In the genomic region with DNA sequence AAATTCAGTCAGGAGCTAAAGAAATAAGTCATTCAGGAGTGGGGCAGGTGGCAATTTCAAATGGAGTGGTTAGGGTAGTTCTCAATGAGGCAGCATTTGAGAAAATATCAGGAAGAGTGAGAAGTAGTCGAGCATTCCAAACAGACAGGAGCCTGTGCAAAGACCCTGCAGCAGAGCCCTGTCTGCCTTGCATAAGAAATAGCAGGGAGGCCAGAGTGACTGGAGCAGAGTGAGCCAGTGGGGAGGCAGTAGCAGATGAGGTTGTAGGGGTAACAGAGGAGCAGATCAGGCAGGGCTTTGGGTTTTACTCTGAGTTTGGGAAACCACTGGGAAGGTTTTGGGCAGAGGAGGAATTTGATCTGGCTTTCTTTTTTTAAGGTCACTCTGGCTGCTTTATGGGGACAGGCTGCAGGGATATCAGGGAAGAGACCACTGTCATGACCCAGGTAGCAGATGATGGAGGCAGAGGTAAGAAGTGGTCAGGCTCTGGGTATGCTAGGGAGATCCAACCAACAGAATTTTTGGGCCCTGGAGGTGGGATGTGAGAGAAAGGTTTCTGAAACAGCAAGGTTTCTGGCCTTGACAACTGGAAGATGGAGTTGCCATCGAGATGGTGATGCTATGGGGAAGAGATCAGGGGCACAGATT, we compare ENCODE assay signal across 12 cellular contexts. TPM values are rescaled to one million over a fixed set of nuclear protein-coding genes. Genes with fewer than 3 reads are reported as not detected.
A peak's percentile ranks its signal among the peaks of the same experiment; 100 is the strongest.
DNase-seq lines count a peak whose midpoint lies in the region; ATAC-seq, FAIRE-seq and TF ChIP-seq lines count a peak whose summit lies in the region.
"Had no signal": no experiment of that assay in that cellular context is flagged by ENCODE, and none has a peak within 500 bp of the region (broad histone marks: within the 10 kb centered on the region; RNA-seq: fewer than 3 reads in every experiment).

No MANE protein-coding gene starts in this region.

- no peak overlapping the region for H2BK12ac ChIP-seq in H9 (ENCODE audit: insufficient read length, low read depth, low read length)

- CTCF ChIA-PET in CD8-positive, alpha-beta memory T cell (lab: Charles Lee), result interaction anchor here (1.3 to 1.4 kb wide), 2 partner anchors 82 to 175 kb away, joined by 3 read pairs; partner anchors contain the start of gene STK17A

- H3K27ac ChIP-seq in CD8-positive, alpha-beta memory T cell (ENCODE audit: low read depth, low read length), result peak overlapping the region; percentile 51
- no peak overlapping the region for H3K27ac ChIP-seq in H9 (ENCODE audit: insufficient read length, low read depth, low read length)
- H3K27ac ChIP-seq in astrocyte (ENCODE audit: low read depth, low read length), result no peak overlapping the region
- H3K27ac ChIP-seq in stomach, result no peak overlapping the region
- H3K27ac ChIP-seq in gastroesophageal sphincter, result no peak overlapping the region

- intact Hi-C loops in stomach (cut with DNase I; ENCODE audit: low total_unique reads), result loop anchor here (10.0 kb wide), 1 partner anchor 68 kb away; no protein-coding TSS in a partner anchor

- H4K8ac ChIP-seq in H9 (replicated peaks; ENCODE audit: insufficient read length, low read depth, low read length), result no peak overlapping the region

- H3K4me3 Mint-ChIP-seq in CD8-positive, alpha-beta memory T cell, result peak overlapping the region; percentile 70 to 92 (median 81)
- H3K4me3 Mint-ChIP-seq in H9 (peak overlapping the region; percentile 75 to 85), astrocyte (ENCODE audit: unreplicated experiment) (peak overlapping the region; percentile 83)
- peak overlapping the region; percentile 61 to 94 (median 82) for H3K4me3 Mint-ChIP-seq in naive thymus-derived CD8-positive, alpha-beta T cell

- ATAC-seq in naive thymus-derived CD8-positive, alpha-beta T cell, result no peak
- ATAC-seq in HG02840 (IDR thresholded peaks at IDR 0.05; ENCODE audit: low FRiP score, unreplicated experiment) (no peak), gastroesophageal sphincter (no peak)

- H3K27ac Mint-ChIP-seq in CD8-positive, alpha-beta memory T cell, result peak overlapping the region in 5 of 8 donors; percentile 52 to 90 (median 83)
- H3K27ac Mint-ChIP-seq in H9 (no peak overlapping the region), astrocyte (ENCODE audit: unreplicated experiment) (peak overlapping the region; percentile 75)
- peak overlapping the region in 9 of 10 donors; percentile 3 to 93 (median 71) for H3K27ac Mint-ChIP-seq in naive thymus-derived CD8-positive, alpha-beta T cell

- no peak overlapping the region for H2BK120ac ChIP-seq in H9 (ENCODE audit: low read depth, low read length, poor library complexity, severe bottlenecking)

- H3K79me2 ChIP-seq in H9 (ENCODE audit: insufficient read depth, low read length) (no peaks in the 10 kb centered on the region), astrocyte (ENCODE audit: insufficient read depth, low read length) (peaks cover 5% of the 10 kb centered on the region)

- TF ChIP-seq EP300 in stomach (IDR thresholded peaks at IDR 0.05), result no peak
- TF ChIP-seq EP300 in gastroesophageal sphincter (IDR thresholded peaks at IDR 0.05), result no peak

- H3K27me3 Mint-ChIP-seq in CD8-positive, alpha-beta memory T cell, result peaks cover 2 to 8% of the 10 kb centered on the region in 2 donors
- H3K27me3 Mint-ChIP-seq in H9 (ENCODE audit: low read depth) (peaks cover 36% of the 10 kb centered on the region), astrocyte (ENCODE audit: low read depth, unreplicated experiment) (no peaks in the 10 kb centered on the region)
- peaks cover 0 to 4% (median 0%) of the 10 kb centered on the region in 5 donors for H3K27me3 Mint-ChIP-seq in naive thymus-derived CD8-positive, alpha-beta T cell

- H3K4me2 ChIP-seq in H9 (ENCODE audit: insufficient read depth, insufficient read length, low read length), result peak overlapping the region; percentile 76
- H3K4me2 ChIP-seq in astrocyte (ENCODE audit: low read length), result no peak overlapping the region

- H3K27me3 ChIP-seq in CD8-positive, alpha-beta memory T cell (ENCODE audit: insufficient read depth, low read length, poor library complexity, severe bottlenecking), result no peaks in the 10 kb centered on the region
- H3K27me3 ChIP-seq in H9 (ENCODE audit: insufficient read depth, low read length), result peaks cover 5% of the 10 kb centered on the region; the same call in 1 of the 2 replicates
- H3K27me3 ChIP-seq in astrocyte (ENCODE audit: insufficient read depth, low read length), result no peaks in the 10 kb centered on the region
- no peaks in the 10 kb centered on the region for H3K27me3 ChIP-seq in stomach
- no peaks in the 10 kb centered on the region for H3K27me3 ChIP-seq in gastroesophageal sphincter
- H3K27me3 ChIP-seq: esophagus squamous epithelium, sigmoid colon, tibial artery had no signal

- H3T11ph ChIP-seq in H9 (ENCODE audit: low read length), result no peak overlapping the region

- H3K23me2 ChIP-seq in H9 (ENCODE audit: insufficient read length, low read depth, low read length, poor library complexity, severe bottlenecking), result peaks cover 7% of the 10 kb centered on the region

- TF ChIP-seq CTCF in H9 (conservative IDR thresholded peaks at IDR 0.05), result no peak
- no peak for TF ChIP-seq CTCF in astrocyte (IDR thresholded peaks at IDR 0.05; ENCODE audit: insufficient read depth, low read depth, low read length)
- no peak for TF ChIP-seq CTCF in stomach (IDR thresholded peaks at IDR 0.05)
- no peak for TF ChIP-seq CTCF in gastroesophageal sphincter (IDR thresholded peaks at IDR 0.05)

- H3K36me3 ChIP-seq in CD8-positive, alpha-beta memory T cell (ENCODE audit: insufficient read depth, low read length), result no peaks in the 10 kb centered on the region
- no peaks in the 10 kb centered on the region for H3K36me3 ChIP-seq in astrocyte (ENCODE audit: insufficient read depth, low read length)
- H3K36me3 ChIP-seq in stomach, result no peaks in the 10 kb centered on the region
- H3K36me3 ChIP-seq in gastroesophageal sphincter, result no peaks in the 10 kb centered on the region
- H3K36me3 ChIP-seq: esophagus squamous epithelium, sigmoid colon, tibial artery had no signal

- H2BK15ac ChIP-seq in H9 (ENCODE audit: low read depth, low read length), result no peak overlapping the region

- H4K20me1 ChIP-seq in H9 (ENCODE audit: control insufficient read depth, insufficient read depth, insufficient read length), result no peaks in the 10 kb centered on the region
- H4K20me1 ChIP-seq in astrocyte (ENCODE audit: insufficient read depth, low read length), result peaks cover 5% of the 10 kb centered on the region

- H2AK5ac ChIP-seq in H9 (ENCODE audit: insufficient read length, low read length), result no peak overlapping the region

- H3K18ac ChIP-seq in H9 (ENCODE audit: insufficient read length, low read depth, low read length), result no peak overlapping the region

- no peak overlapping the region for H3K56ac ChIP-seq in H9 (ENCODE audit: insufficient read length, low read depth, low read length)

- H3K9me3 ChIP-seq in CD8-positive, alpha-beta memory T cell (ENCODE audit: low read length), result no peaks in the 10 kb centered on the region
- H3K9me3 ChIP-seq in H9 (ENCODE audit: control insufficient read depth, low read depth, low read length) (no peaks in the 10 kb centered on the region), astrocyte (ENCODE audit: insufficient read depth, low read depth, low read length) (no peaks in the 10 kb centered on the region), stomach (no peaks in the 10 kb centered on the region), gastroesophageal sphincter (no peaks in the 10 kb centered on the region)
- H3K9me3 ChIP-seq: esophagus squamous epithelium, sigmoid colon, tibial artery had no signal

- no peak overlapping the region for H3K14ac ChIP-seq in H9 (ENCODE audit: insufficient read depth, low read length)

- H3K79me1 ChIP-seq in H9 (ENCODE audit: insufficient read depth, low read depth, low read length, poor library complexity, severe bottlenecking), result no peaks in the 10 kb centered on the region

- H4K91ac ChIP-seq in H9 (ENCODE audit: insufficient read length, low read depth, low read length), result no peak overlapping the region

- no peak overlapping the region for H3K4ac ChIP-seq in H9 (ENCODE audit: low read depth, low read length)

- H4K5ac ChIP-seq in H9 (ENCODE audit: insufficient read length, low read depth, low read length), result no peak overlapping the region

- WGBS in H9 (ENCODE audit: extremely low coverage, insufficient read length, low lambda C conversion rate), result no CpG with 5 or more reads among the region's 2 CpGs
- 75 to 89% (median 80%) methylated on average over 2 of the region's 2 CpGs for WGBS in stomach, 5 donors
- WGBS in gastroesophageal sphincter (ENCODE audit: low coverage in 1 of 2), 2 donors, result 90 to 93% methylated on average over 2 of the region's 2 CpGs

- H2AFZ ChIP-seq in H9 (ENCODE audit: low read length), result no peak overlapping the region
- H2AFZ ChIP-seq in astrocyte (ENCODE audit: low read depth, low read length), result no peak overlapping the region

- H3K4me1 ChIP-seq in CD8-positive, alpha-beta memory T cell (ENCODE audit: insufficient read depth, low read length), result peaks cover 11% of the 10 kb centered on the region
- peaks cover 2% of the 10 kb centered on the region; the same call in 1 of the 2 replicates for H3K4me1 ChIP-seq in H9 (ENCODE audit: insufficient read depth, low read length)
- peaks cover 13% of the 10 kb centered on the region for H3K4me1 ChIP-seq in astrocyte (ENCODE audit: insufficient read depth, low read length)
- H3K4me1 ChIP-seq in stomach, result peaks cover 5 to 27% (median 16%) of the 10 kb centered on the region in 4 donors
- peaks cover 0 to 39% (median 6%) of the 10 kb centered on the region in 3 donors for H3K4me1 ChIP-seq in gastroesophageal sphincter

- no peaks in the 10 kb centered on the region for H3K9me3 Mint-ChIP-seq in CD8-positive, alpha-beta memory T cell
- no peaks in the 10 kb centered on the region for H3K9me3 Mint-ChIP-seq in H9
- H3K9me3 Mint-ChIP-seq in astrocyte (ENCODE audit: unreplicated experiment), result peaks cover 2% of the 10 kb centered on the region
- no peaks in the 10 kb centered on the region for H3K9me3 Mint-ChIP-seq in naive thymus-derived CD8-positive, alpha-beta T cell

- H3K4me1 Mint-ChIP-seq in CD8-positive, alpha-beta memory T cell, result peaks cover 23 to 39% (median 30%) of the 10 kb centered on the region in 3 donors
- H3K4me1 Mint-ChIP-seq in H9, result peaks cover 17 to 20% of the 10 kb centered on the region in 2 experiments
- H3K4me1 Mint-ChIP-seq in astrocyte (ENCODE audit: low read depth, unreplicated experiment), result peaks cover 25% of the 10 kb centered on the region
- H3K4me1 Mint-ChIP-seq in naive thymus-derived CD8-positive, alpha-beta T cell, result peaks cover 12 to 31% (median 26%) of the 10 kb centered on the region in 4 donors

- POLR2A ChIA-PET in CD8-positive, alpha-beta memory T cell (lab: Charles Lee), result interaction anchor here (0.6 to 2.0 kb wide), 2 partner anchors 27 to 93 kb away, joined by 3 to 11 read pairs; partner anchors contain the start of gene COA1
- POLR2A ChIA-PET in naive thymus-derived CD8-positive, alpha-beta T cell (lab: Charles Lee), result no interaction called here

- no peak for FAIRE-seq in astrocyte (lab: Jason Lieb, UNC)
- FAIRE-seq: bronchial epithelial cell had no signal

- no peak overlapping the region for H3K23ac ChIP-seq in H9 (ENCODE audit: insufficient read length, low read depth, low read length)

- no peak overlapping the region for H2BK5ac ChIP-seq in H9 (ENCODE audit: insufficient read length, low read length)

- no peak overlapping the region for H3K9ac ChIP-seq in H9 (ENCODE audit: extremely low read depth, insufficient read length, low read length)
- no peak overlapping the region for H3K9ac ChIP-seq in astrocyte (ENCODE audit: low read length)

- no peak overlapping the region for H3K4me3 ChIP-seq in CD8-positive, alpha-beta memory T cell (ENCODE audit: low read length)
- H3K4me3 ChIP-seq in astrocyte (ENCODE audit: insufficient read depth, low read depth, low read length) (no peak overlapping the region), stomach (no peak overlapping the region), gastroesophageal sphincter (no peak overlapping the region)

- no peak for TF ChIP-seq POLR2A in stomach (IDR thresholded peaks at IDR 0.05)
- no peak for TF ChIP-seq POLR2A in gastroesophageal sphincter (IDR thresholded peaks at IDR 0.05)

- H3K36me3 Mint-ChIP-seq in CD8-positive, alpha-beta memory T cell, result peaks cover 0 to 3% (median 0%) of the 10 kb centered on the region in 3 donors
- no peaks in the 10 kb centered on the region for H3K36me3 Mint-ChIP-seq in H9 (ENCODE audit: insufficient read depth in 1 of 3, low read depth in 3 of 3)
- H3K36me3 Mint-ChIP-seq in astrocyte (ENCODE audit: low read depth, unreplicated experiment), result peaks cover 1% of the 10 kb centered on the region
- H3K36me3 Mint-ChIP-seq in naive thymus-derived CD8-positive, alpha-beta T cell, result no peaks in the 10 kb centered on the region

- no peak for DNase-seq in CD8-positive, alpha-beta memory T cell
- no peak for DNase-seq in H9
- no peak for DNase-seq in astrocyte (ENCODE audit: low read depth)
- no peak for DNase-seq in naive thymus-derived CD8-positive, alpha-beta T cell
- DNase-seq in stomach, result no peak
- DNase-seq: esophagus squamous epithelium, NCI-H2227 treated with DMSO at 0.1 percent for 48 hours, sigmoid colon, tibial artery had no signal

- H2BK20ac ChIP-seq in H9 (ENCODE audit: low read depth, low read length, poor library complexity, severe bottlenecking), result no peak overlapping the region

RNA-seq across cellular contexts. Expression of gene BLVRA, which starts 1.3 kb away (rescaled TPM):
- total RNA-seq in CD8-positive, alpha-beta memory T cell, result 10 to 100 TPM; 26.8 to 30.1 TPM
- polyA plus RNA-seq in CD8-positive, alpha-beta memory T cell, result 52.6 TPM
- total RNA-seq in H9 (2021) (37.6 and 40.7 TPM in 2 replicates), astrocyte (48.9 and 55.7 TPM in 2 replicates), stomach (10 to 100 TPM; 15.2 to 52.7 (median 33.5) TPM), gastroesophageal sphincter (100 to 1,000 TPM in 2 of 4 donors, 10 to 100 TPM in 2; 65.6 to 113 (median 92.6) TPM)
- 10 to 100 TPM in 1 of 2 experiments, 1 to 10 TPM in 1; 9.6 to 13.5 TPM for total RNA-seq in naive thymus-derived CD8-positive, alpha-beta T cell
- polyA plus RNA-seq in naive thymus-derived CD8-positive, alpha-beta T cell, result 10 to 100 TPM; 17.8 to 33.8 (median 20.2) TPM
- 10 to 100 TPM; 44.6 to 67.1 (median 48.3) TPM for polyA plus RNA-seq in stomach

RNA-seq across cellular contexts. Expression of gene COA1, which starts 27.9 kb away (rescaled TPM):
- total RNA-seq in CD8-positive, alpha-beta memory T cell, result 10 to 100 TPM; 75.9 to 81.6 TPM
- 68.9 TPM for polyA plus RNA-seq in CD8-positive, alpha-beta memory T cell
- total RNA-seq in H9 (2021) (132 and 138 TPM in 2 replicates), astrocyte (47.0 and 50.1 TPM in 2 replicates), stomach (100 to 1,000 TPM in 1 of 5 donors, 10 to 100 TPM in 4; 13.9 to 184 (median 95.3) TPM), gastroesophageal sphincter (10 to 100 TPM; 20.6 to 48.9 (median 33.2) TPM)
- total RNA-seq in naive thymus-derived CD8-positive, alpha-beta T cell, result 100 to 1,000 TPM; 215 to 219 TPM
- polyA plus RNA-seq in naive thymus-derived CD8-positive, alpha-beta T cell, result 100 to 1,000 TPM; 102 to 121 (median 104) TPM
- 10 to 100 TPM; 44.7 to 55.1 (median 46.6) TPM for polyA plus RNA-seq in stomach

Comparison
In these comparisons a context has a peak if more than half of its experiments do, and no peak if none do; other contexts are left out.
1. H3K27ac Mint-ChIP-seq: peak in CD8-positive, alpha-beta memory T cell (5 of 8), astrocyte (single experiment) and naive thymus-derived CD8-positive, alpha-beta T cell (9 of 10); none in H9 (0 of 3).
2. Peak in every context shown above with its lines, with median percentiles within 50 percentile points of each other: H3K4me3 Mint-ChIP-seq.